Comparison of ENCODE assay signal across 1 cellular context in genomic region chr3:142897807-142898206, GRCh38.
TF ChIP-seq lines count a peak whose summit lies in the region.

No MANE protein-coding gene starts in this region.

TF ChIP-seq in HepG2, 621 proteins besides CTCF, POLR2A, EP300 and RAD21 (continued from another document):
- TF ChIP-seq, protein P1, sequence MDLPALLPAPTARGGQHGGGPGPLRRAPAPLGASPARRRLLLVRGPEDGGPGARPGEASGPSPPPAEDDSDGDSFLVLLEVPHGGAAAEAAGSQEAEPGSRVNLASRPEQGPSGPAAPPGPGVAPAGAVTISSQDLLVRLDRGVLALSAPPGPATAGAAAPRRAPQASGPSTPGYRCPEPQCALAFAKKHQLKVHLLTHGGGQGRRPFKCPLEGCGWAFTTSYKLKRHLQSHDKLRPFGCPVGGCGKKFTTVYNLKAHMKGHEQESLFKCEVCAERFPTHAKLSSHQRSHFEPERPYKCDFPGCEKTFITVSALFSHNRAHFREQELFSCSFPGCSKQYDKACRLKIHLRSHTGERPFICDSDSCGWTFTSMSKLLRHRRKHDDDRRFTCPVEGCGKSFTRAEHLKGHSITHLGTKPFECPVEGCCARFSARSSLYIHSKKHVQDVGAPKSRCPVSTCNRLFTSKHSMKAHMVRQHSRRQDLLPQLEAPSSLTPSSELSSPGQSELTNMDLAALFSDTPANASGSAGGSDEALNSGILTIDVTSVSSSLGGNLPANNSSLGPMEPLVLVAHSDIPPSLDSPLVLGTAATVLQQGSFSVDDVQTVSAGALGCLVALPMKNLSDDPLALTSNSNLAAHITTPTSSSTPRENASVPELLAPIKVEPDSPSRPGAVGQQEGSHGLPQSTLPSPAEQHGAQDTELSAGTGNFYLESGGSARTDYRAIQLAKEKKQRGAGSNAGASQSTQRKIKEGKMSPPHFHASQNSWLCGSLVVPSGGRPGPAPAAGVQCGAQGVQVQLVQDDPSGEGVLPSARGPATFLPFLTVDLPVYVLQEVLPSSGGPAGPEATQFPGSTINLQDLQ (CRISPR knock-in tag; IDR thresholded peaks at IDR 0.05) = no peak
- no peak for TF ChIP-seq YEATS4 (CRISPR knock-in tag; IDR thresholded peaks at IDR 0.05; ENCODE audit: borderline replicate concordance)
- TF ChIP-seq CBX2 (IDR thresholded peaks at IDR 0.05; ENCODE audit: low read depth, low read length) = no peak
- no peak for TF ChIP-seq CBX2 (CRISPR knock-in tag; IDR thresholded peaks at IDR 0.05; ENCODE audit: low read depth)
- TF ChIP-seq, protein P2, sequence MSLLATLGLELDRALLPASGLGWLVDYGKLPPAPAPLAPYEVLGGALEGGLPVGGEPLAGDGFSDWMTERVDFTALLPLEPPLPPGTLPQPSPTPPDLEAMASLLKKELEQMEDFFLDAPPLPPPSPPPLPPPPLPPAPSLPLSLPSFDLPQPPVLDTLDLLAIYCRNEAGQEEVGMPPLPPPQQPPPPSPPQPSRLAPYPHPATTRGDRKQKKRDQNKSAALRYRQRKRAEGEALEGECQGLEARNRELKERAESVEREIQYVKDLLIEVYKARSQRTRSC (CRISPR knock-in tag; IDR thresholded peaks at IDR 0.05; ENCODE audit: low read depth) = no peak
- no peak for TF ChIP-seq ZNF3 (CRISPR knock-in tag; IDR thresholded peaks at IDR 0.05)
- no peak for TF ChIP-seq ARNTL (CRISPR knock-in tag; IDR thresholded peaks at IDR 0.05)
- no peak for TF ChIP-seq NR2F6 (IDR thresholded peaks at IDR 0.05)
- no peak for TF ChIP-seq NR2F6 (CRISPR knock-in tag; IDR thresholded peaks at IDR 0.05)
- TF ChIP-seq ZSCAN30 (CRISPR knock-in tag; IDR thresholded peaks at IDR 0.05) = no peak
- no peak for TF ChIP-seq MIER2 (CRISPR knock-in tag; IDR thresholded peaks at IDR 0.05)
- no peak for TF ChIP-seq ZNF839 (CRISPR knock-in tag; IDR thresholded peaks at IDR 0.05; ENCODE audit: borderline replicate concordance)
- TF ChIP-seq MLX (CRISPR knock-in tag; IDR thresholded peaks at IDR 0.05) = no peak
- TF ChIP-seq, protein P3, sequence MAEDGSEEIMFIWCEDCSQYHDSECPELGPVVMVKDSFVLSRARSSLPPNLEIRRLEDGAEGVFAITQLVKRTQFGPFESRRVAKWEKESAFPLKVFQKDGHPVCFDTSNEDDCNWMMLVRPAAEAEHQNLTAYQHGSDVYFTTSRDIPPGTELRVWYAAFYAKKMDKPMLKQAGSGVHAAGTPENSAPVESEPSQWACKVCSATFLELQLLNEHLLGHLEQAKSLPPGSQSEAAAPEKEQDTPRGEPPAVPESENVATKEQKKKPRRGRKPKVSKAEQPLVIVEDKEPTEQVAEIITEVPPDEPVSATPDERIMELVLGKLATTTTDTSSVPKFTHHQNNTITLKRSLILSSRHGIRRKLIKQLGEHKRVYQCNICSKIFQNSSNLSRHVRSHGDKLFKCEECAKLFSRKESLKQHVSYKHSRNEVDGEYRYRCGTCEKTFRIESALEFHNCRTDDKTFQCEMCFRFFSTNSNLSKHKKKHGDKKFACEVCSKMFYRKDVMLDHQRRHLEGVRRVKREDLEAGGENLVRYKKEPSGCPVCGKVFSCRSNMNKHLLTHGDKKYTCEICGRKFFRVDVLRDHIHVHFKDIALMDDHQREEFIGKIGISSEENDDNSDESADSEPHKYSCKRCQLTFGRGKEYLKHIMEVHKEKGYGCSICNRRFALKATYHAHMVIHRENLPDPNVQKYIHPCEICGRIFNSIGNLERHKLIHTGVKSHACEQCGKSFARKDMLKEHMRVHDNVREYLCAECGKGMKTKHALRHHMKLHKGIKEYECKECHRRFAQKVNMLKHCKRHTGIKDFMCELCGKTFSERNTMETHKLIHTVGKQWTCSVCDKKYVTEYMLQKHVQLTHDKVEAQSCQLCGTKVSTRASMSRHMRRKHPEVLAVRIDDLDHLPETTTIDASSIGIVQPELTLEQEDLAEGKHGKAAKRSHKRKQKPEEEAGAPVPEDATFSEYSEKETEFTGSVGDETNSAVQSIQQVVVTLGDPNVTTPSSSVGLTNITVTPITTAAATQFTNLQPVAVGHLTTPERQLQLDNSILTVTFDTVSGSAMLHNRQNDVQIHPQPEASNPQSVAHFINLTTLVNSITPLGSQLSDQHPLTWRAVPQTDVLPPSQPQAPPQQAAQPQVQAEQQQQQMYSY (CRISPR knock-in tag; IDR thresholded peaks at IDR 0.05) = no peak
